ENCODE assay signal across 27 cellular contexts in genomic region chr4:173934933-173935620, GRCh38.
DNase-seq lines count a peak whose midpoint lies in the region; ATAC-seq, FAIRE-seq and TF ChIP-seq lines count a peak whose summit lies in the region.
"Had no signal": no experiment of that assay in that cellular context is flagged by ENCODE, and none has a peak within 500 bp of the region (broad histone marks: within the 10 kb centered on the region; RNA-seq: fewer than 3 reads in every experiment).

No MANE protein-coding gene starts in this region.

- H3K27ac ChIP-seq in K562 (ENCODE audit: extremely low read depth, low read depth, low read length) (no peak overlapping the region), mesenchymal stem cell (ENCODE audit: low read length, poor library complexity, severe bottlenecking) (no peak overlapping the region), transverse colon (peak overlapping the region in 3 of 4 donors; percentile 51 to 58 (median 55))
- H3K27ac ChIP-seq: pancreas, thoracic aorta had no signal

- H2AFZ ChIP-seq in K562 (ENCODE audit: low read depth, low read length): no peak overlapping the region
- H2AFZ ChIP-seq in mesenchymal stem cell (ENCODE audit: low read depth, low read length): no peak overlapping the region

- H2BK120ac ChIP-seq in mesenchymal stem cell (ENCODE audit: low read depth, low read length): no peak overlapping the region

- no peak for TF ChIP-seq CTCF in K562 (IDR thresholded peaks at IDR 0.05 in 2 of 3, conservative IDR thresholded peaks at IDR 0.05 in 1 of 3; ENCODE audit: insufficient read depth in 2 of 3, low read depth in 1 of 3, low read length in 3 of 3)
- no peak for TF ChIP-seq CTCF in transverse colon (IDR thresholded peaks at IDR 0.05)

- ATAC-seq in K562 (no peak), GM21447 (IDR thresholded peaks at IDR 0.05; ENCODE audit: unreplicated experiment) (no peak)
- ATAC-seq: activated CD8-positive, alpha-beta T cell treated with anti-CD3 and anti-CD28 coated beads for 36 hours; effector memory CD8-positive, alpha-beta T cell; HCT116; natural killer cell treated with Interleukin-12 subunit alpha and Interleukin-12 subunit beta and Interleukin-15 and Interleukin-18, amount 100 ng/mL, for 72 hours; pancreas had no signal

- no peak overlapping the region for H3K4ac ChIP-seq in mesenchymal stem cell (ENCODE audit: low read depth in 1 of 2, low read length in 2 of 2)

- peak overlapping the region; percentile 42 for H4K8ac ChIP-seq in mesenchymal stem cell (ENCODE audit: low read length)

- H3K14ac ChIP-seq in mesenchymal stem cell (ENCODE audit: low read length in 2 of 2): no peak overlapping the region

- TF ChIP-seq POLR2A in K562 (conservative IDR thresholded peaks at IDR 0.05) (no peak), transverse colon (IDR thresholded peaks at IDR 0.05) (no peak)

- H3K23ac ChIP-seq in mesenchymal stem cell (ENCODE audit: low read length in 2 of 2): no peak overlapping the region

- TF ChIP-seq RAD21 in K562 (CRISPR knock-in tag; conservative IDR thresholded peaks at IDR 0.05 in 1 of 2, IDR thresholded peaks at IDR 0.05 in 1 of 2): no peak

- peak overlapping the region in 1 of 2 experiments; percentile 72 for H3K18ac ChIP-seq in mesenchymal stem cell (ENCODE audit: low read depth in 1 of 2, low read length in 2 of 2)

- H2AK5ac ChIP-seq in mesenchymal stem cell (ENCODE audit: low read length, severe bottlenecking): no peak overlapping the region

- H3K9me3 ChIP-seq in K562 (replicated peaks; ENCODE audit: control insufficient read depth, insufficient read depth, low read depth, low read length) (no peaks in the 10 kb centered on the region), mesenchymal stem cell (ENCODE audit: control insufficient read depth, low read length) (no peaks in the 10 kb centered on the region), transverse colon (no peaks in the 10 kb centered on the region)
- H3K9me3 ChIP-seq: pancreas, thoracic aorta had no signal

- intact Hi-C loops in K562 (cut with micrococcal nuclease) (no loop called here), transverse colon (cut with DNase I; ENCODE audit: low total_unique reads) (no loop called here)

- no peaks in the 10 kb centered on the region for H3K4me1 ChIP-seq in K562 (replicated peaks in 1 of 2; ENCODE audit: control insufficient read depth in 2 of 2, insufficient read depth in 2 of 2, low read length in 2 of 2)
- no peaks in the 10 kb centered on the region for H3K4me1 ChIP-seq in mesenchymal stem cell (ENCODE audit: control insufficient read depth, insufficient read depth, low read depth, low read length)
- no peaks in the 10 kb centered on the region for H3K4me1 ChIP-seq in transverse colon
- H3K4me1 ChIP-seq: pancreas had no signal

- in situ Hi-C loops in K562 (cut with MboI): no loop called here
- in situ Hi-C loops in transverse colon (cut with MboI; ENCODE audit: low pct_ligation_motif_present in 1 of 4, low pct_unique_long_range_greater_than_20kb in 1 of 4, low sequenced_read_pairs in 3 of 4): no loop called here

- no peak overlapping the region for H2BK15ac ChIP-seq in mesenchymal stem cell (ENCODE audit: low read depth, poor library complexity, severe bottlenecking)

- TF ChIP-seq EP300 in K562 (IDR thresholded peaks at IDR 0.05; ENCODE audit: low read length) (no peak), transverse colon (IDR thresholded peaks at IDR 0.05; ENCODE audit: low read depth) (no peak)

- H3K27me3 ChIP-seq in K562 (ENCODE audit: control insufficient read depth in 2 of 2, insufficient read depth in 2 of 2, low read length in 2 of 2) (no peaks in the 10 kb centered on the region), mesenchymal stem cell (ENCODE audit: control insufficient read depth in 1 of 2, insufficient read depth in 1 of 2, low read length in 2 of 2) (no peaks in the 10 kb centered on the region), transverse colon (no peaks in the 10 kb centered on the region)

- no peaks in the 10 kb centered on the region for H3K9me1 ChIP-seq in K562 (ENCODE audit: control insufficient read depth, insufficient read depth, low read length)

- H3K79me2 ChIP-seq in K562 (ENCODE audit: control insufficient read depth, insufficient read depth, low read length): no peaks in the 10 kb centered on the region

- FAIRE-seq in K562 (lab: Jason Lieb, UNC): no peak

- WGBS in K562 (ENCODE audit: insufficient coverage, low coverage, missing lambda C conversion rate): under 1% methylated on average over 5 of the region's 5 CpGs
- WGBS in mesenchymal stem cell: 8% methylated on average over 5 of the region's 5 CpGs
- 7 to 13% methylated on average over 2 to 5 of the region's 5 CpGs for WGBS in transverse colon (ENCODE audit: low coverage in 1 of 2), 2 donors

- no TSS peak for BruUV-seq in K562 (replicated peaks; lab: Mats Ljungman, UMichigan)

- H3K4me2 ChIP-seq in K562 (ENCODE audit: insufficient read depth, low read length) (no peak overlapping the region), mesenchymal stem cell (ENCODE audit: low read length, poor library complexity, severe bottlenecking) (no peak overlapping the region)

- no peaks in the 10 kb centered on the region for H3K79me1 ChIP-seq in mesenchymal stem cell (replicated peaks; ENCODE audit: low read length, poor library complexity, severe bottlenecking)

- no peaks in the 10 kb centered on the region for H3K36me3 ChIP-seq in K562 (ENCODE audit: control insufficient read depth, insufficient read depth, low read length)
- H3K36me3 ChIP-seq in mesenchymal stem cell (ENCODE audit: control insufficient read depth in 1 of 2, insufficient read depth in 2 of 2, low read depth in 1 of 2, low read length in 2 of 2): no peaks in the 10 kb centered on the region
- no peaks in the 10 kb centered on the region for H3K36me3 ChIP-seq in transverse colon
- H3K36me3 ChIP-seq: pancreas, thoracic aorta had no signal

- H2BK12ac ChIP-seq in mesenchymal stem cell (ENCODE audit: low read length in 2 of 2): no peak overlapping the region

- no peaks in the 10 kb centered on the region for H4K20me1 ChIP-seq in K562 (replicated peaks; ENCODE audit: control insufficient read depth, insufficient read depth, low read length)

- peak; percentile 55 for DNase-seq in NCI-H226
- DNase-seq in K562 (ENCODE audit: extremely low read depth in 1 of 4, low spot score in 3 of 4): no peak
- peak; percentile 32 for DNase-seq in mesenchymal stem cell
- DNase-seq in transverse colon: no peak
- no peak for DNase-seq in NCI-H446 (lab: John Stamatoyannopoulos, UW)
- no peak for DNase-seq in SKM-1 (lab: John Stamatoyannopoulos, UW; ENCODE audit: unreplicated experiment)
- DNase-seq: activated CD4-positive, CD25-positive, alpha-beta regulatory T cell treated with anti-CD3 and anti-CD28 coated beads, Interleukin-2, amount 50 U/mL, for 72 hours; activated CD8-positive, alpha-beta T cell treated with anti-CD3 and anti-CD28 coated beads for 36 hours; activated gamma-delta T cell; CD4-positive, alpha-beta memory T cell; DMS 273 treated with DMSO at 0.1 percent for 48 hours; effector memory CD8-positive, alpha-beta T cell; left cardiac atrium; NCI-H1105; NCI-H2029; NCI-H2227 treated with DMSO at 0.1 percent for 48 hours; NCI-H774; pancreas; right cardiac atrium; RPMI8226; stimulated activated CD4-positive, alpha-beta T cell treated with anti-CD3 and anti-CD28 coated beads, Interleukin-12 subunit alpha, Interleukin-12 subunit beta, amount 100 ng/mL, for 4 hours; stimulated activated CD4-positive, alpha-beta T cell treated with anti-CD3 and anti-CD28 coated beads, Interleukin-4, amount 100 ng/mL, for 24 hours; stimulated activated naive CD4-positive, alpha-beta T cell had no signal

- H3K9ac ChIP-seq in K562 (ENCODE audit: insufficient read depth in 1 of 2, low read depth in 2 of 2, low read length in 2 of 2): no peak overlapping the region
- H3K9ac ChIP-seq in mesenchymal stem cell (ENCODE audit: low read length): no peak overlapping the region

- H4K91ac ChIP-seq in mesenchymal stem cell (ENCODE audit: low read length): no peak overlapping the region

- POLR2A ChIA-PET in K562 (lab: Yijun Ruan, JAX): interaction anchor here (0.9 kb wide), 1 partner anchor 304 kb away, joined by 3 read pairs; no protein-coding TSS in a partner anchor

- no peak overlapping the region for H3K4me3 ChIP-seq in K562
- no peak overlapping the region for H3K4me3 ChIP-seq in mesenchymal stem cell (ENCODE audit: insufficient read depth in 1 of 2, low read depth in 1 of 2, low read length in 2 of 2)
- no peak overlapping the region for H3K4me3 ChIP-seq in transverse colon
- H3K4me3 ChIP-seq: pancreas, thoracic aorta had no signal

- CTCF ChIA-PET in K562 (lab: Yijun Ruan, JAX; ENCODE audit: low intra/inter-chr PET ratio): no interaction called here

- no peak overlapping the region for H2BK5ac ChIP-seq in mesenchymal stem cell (ENCODE audit: low read depth, low read length, poor library complexity, severe bottlenecking)

TF ChIP-seq in K562, 482 proteins besides CTCF, POLR2A, EP300 and RAD21 (continues in another document):
- TF ChIP-seq CCAR2 (IDR thresholded peaks at IDR 0.05; ENCODE audit: low read depth, low read length): no peak
- no peak for TF ChIP-seq HIVEP1 (CRISPR knock-in tag; IDR thresholded peaks at IDR 0.05)
- TF ChIP-seq PKNOX1 (IDR thresholded peaks at IDR 0.05): peak; percentile 33; the same call in 1 of the 2 replicates
- TF ChIP-seq ZNF445 (CRISPR knock-in tag; IDR thresholded peaks at IDR 0.05; ENCODE audit: low read depth): no peak
- 0 out of 2 replicates have a peak, but pooled peaks have one; percentile 11 for TF ChIP-seq CBFA2T2 (conservative IDR thresholded peaks at IDR 0.05)
- peak; percentile 61 for TF ChIP-seq MEIS2 (IDR thresholded peaks at IDR 0.05; ENCODE audit: partially characterized antibody)
- no peak for TF ChIP-seq SMARCB1 (IDR thresholded peaks at IDR 0.05; ENCODE audit: insufficient read length, low read depth)
- TF ChIP-seq PRPF4 (IDR thresholded peaks at IDR 0.05; ENCODE audit: insufficient read depth, low read depth, low read length, poor library complexity, severe bottlenecking): no peak

Comparison
In these comparisons a context has a peak if more than half of its experiments do, and no peak if none do; other contexts are left out.
1. DNase-seq: peak in NCI-H226 (single experiment) and mesenchymal stem cell (single experiment); none in K562 (0 of 4), transverse colon (single experiment), NCI-H446 (0 of 2) and SKM-1 (single experiment).
2. H3K27ac ChIP-seq: peak in transverse colon (3 of 4); none in K562 (single experiment) and mesenchymal stem cell (single experiment).